In the genomic region with DNA sequence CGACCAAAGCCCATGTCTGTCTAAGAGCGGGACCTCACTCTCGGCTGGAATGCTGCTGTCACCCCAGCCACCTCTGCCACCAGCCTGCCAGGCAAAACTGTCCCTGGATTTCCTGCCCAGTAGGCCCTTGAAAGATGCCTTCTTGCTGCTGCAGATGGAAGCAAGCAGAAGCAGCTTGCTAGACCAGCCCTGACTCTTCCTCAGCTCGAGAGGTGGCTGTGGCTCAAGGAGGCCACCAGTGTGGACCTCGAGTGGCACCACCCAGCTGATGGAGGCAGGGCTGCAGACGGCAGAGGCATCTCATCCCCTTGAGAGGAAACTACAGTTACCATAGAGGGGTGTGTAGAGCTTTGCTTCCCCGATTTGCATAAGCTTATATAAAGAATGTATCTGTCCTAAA, we compare ENCODE assay signal across 26 cellular contexts.
"Had no signal": no experiment of that assay in that cellular context is flagged by ENCODE, and none has a peak within 500 bp of the region (broad histone marks: within the 10 kb centered on the region; RNA-seq: fewer than 3 reads in every experiment).

No MANE protein-coding gene starts in this region.

- H3K4me3 Mint-ChIP-seq: activated CD4-positive, alpha-beta memory T cell treated with anti-CD3 and anti-CD28 coated beads, Interleukin-2, amount 10 ng/mL, durations not matched to agents 7 days and 5 days; activated CD4-positive, alpha-beta T cell treated with anti-CD3 and anti-CD28 coated beads for 36 hours; activated naive CD8-positive, alpha-beta T cell treated with anti-CD3 and anti-CD28 coated beads, Interleukin-2, amount 10 ng/mL, durations not matched to agents 7 days and 5 days; activated T-helper 17 cell treated with anti-CD3 and anti-CD28 coated beads, Interleukin-2, amount 50 U/mL, for 72 hours had no signal

- DNase-seq: activated CD4-positive, alpha-beta memory T cell treated with anti-CD3 and anti-CD28 coated beads, Interleukin-2, amount 10 ng/mL, durations not matched to agents 7 days and 5 days; activated CD4-positive, alpha-beta T cell treated with anti-CD3 and anti-CD28 coated beads for 36 hours; activated CD4-positive, alpha-beta T cell treated with anti-CD3 and anti-CD28 coated beads, Interleukin-2, amount 50 U/mL, for 1 hour; activated CD4-positive, CD25-positive, alpha-beta regulatory T cell; activated naive CD4-positive, alpha-beta T cell treated with anti-CD3 and anti-CD28 coated beads, Interleukin-2, amount 50 U/mL, for 16 hours; activated naive CD8-positive, alpha-beta T cell treated with anti-CD3 and anti-CD28 coated beads, Interleukin-2, amount 10 ng/mL, durations not matched to agents 7 days and 5 days; activated T-cell treated with anti-CD3 and anti-CD28 coated beads for 4 hours; activated T-cell treated with anti-CD3 and anti-CD28 coated beads, Interleukin-2, amount 50 U/mL, for 48 hours; adrenal gland; anterior cingulate cortex; MG63; MV-4-11; NCI-H1105; NCI-H1436; NCI-H187; NCI-H2081; NCI-H446; NCI-H524; Peyer's patch; SHP77; T-helper 2 cell; T1000 had no signal

- H3K27ac Mint-ChIP-seq: activated CD4-positive, alpha-beta memory T cell treated with anti-CD3 and anti-CD28 coated beads, Interleukin-2, amount 10 ng/mL, durations not matched to agents 7 days and 5 days; activated CD4-positive, alpha-beta T cell treated with anti-CD3 and anti-CD28 coated beads for 36 hours; activated naive CD8-positive, alpha-beta T cell treated with anti-CD3 and anti-CD28 coated beads, Interleukin-2, amount 10 ng/mL, durations not matched to agents 7 days and 5 days; activated T-helper 17 cell treated with anti-CD3 and anti-CD28 coated beads, Interleukin-2, amount 50 U/mL, for 72 hours had no signal

- H3K27ac ChIP-seq: Peyer's patch, RWPE1, SJSA1, VCaP had no signal

- H3K9me3 ChIP-seq: SJSA1 had no signal

- H3K27me3 ChIP-seq: adrenal gland, MG63, Peyer's patch, SJSA1 had no signal

- H3K4me3 ChIP-seq: adrenal gland, MG63, Peyer's patch, SJSA1 had no signal

- H3K4me1 Mint-ChIP-seq: activated CD4-positive, alpha-beta memory T cell treated with anti-CD3 and anti-CD28 coated beads, Interleukin-2, amount 10 ng/mL, durations not matched to agents 7 days and 5 days; activated CD4-positive, alpha-beta T cell treated with anti-CD3 and anti-CD28 coated beads for 36 hours had no signal

- H3K4me1 ChIP-seq: adrenal gland, Peyer's patch had no signal

- H3K27me3 Mint-ChIP-seq: activated CD4-positive, alpha-beta memory T cell treated with anti-CD3 and anti-CD28 coated beads, Interleukin-2, amount 10 ng/mL, durations not matched to agents 7 days and 5 days; activated CD4-positive, alpha-beta T cell treated with anti-CD3 and anti-CD28 coated beads for 36 hours; activated naive CD8-positive, alpha-beta T cell treated with anti-CD3 and anti-CD28 coated beads, Interleukin-2, amount 10 ng/mL, durations not matched to agents 7 days and 5 days; activated T-helper 17 cell treated with anti-CD3 and anti-CD28 coated beads, Interleukin-2, amount 50 U/mL, for 72 hours had no signal

- H3K36me3 ChIP-seq: adrenal gland, MG63, SJSA1 had no signal

- ATAC-seq: activated CD4-positive, alpha-beta T cell treated with anti-CD3 and anti-CD28 coated beads for 36 hours; activated T-helper 17 cell treated with anti-CD3 and anti-CD28 coated beads, Interleukin-2, amount 50 U/mL, for 72 hours had no signal
